18 cellular contexts compared by ENCODE assay signal in genomic region chr6:132062626-132063025, GRCh38.
DNase-seq lines count a peak whose midpoint lies in the region; ATAC-seq, FAIRE-seq and TF ChIP-seq lines count a peak whose summit lies in the region.
"Had no signal": no experiment of that assay in that cellular context is flagged by ENCODE, and none has a peak within 500 bp of the region (broad histone marks: within the 10 kb centered on the region; RNA-seq: fewer than 3 reads in every experiment).

No MANE protein-coding gene starts in this region.

- DNase-seq in Calu3 (no peak), NCI-H146 (lab: John Stamatoyannopoulos, UW) (peak; percentile 30), astrocyte (ENCODE audit: low read depth) (no peak), foreskin keratinocyte (no peak)
- no peak for DNase-seq in central memory CD4-positive, alpha-beta T cell
- DNase-seq: CD8-positive, alpha-beta memory T cell; DMS 273 treated with DMSO at 0.1 percent for 48 hours; H7; NCI-H1105 treated with DMSO at 0.1 percent for 48 hours; NCI-H2029; NCI-H526 treated with DMSO at 0.1 percent for 48 hours; NK-92 treated with Interleukin-12 subunit alpha and Interleukin-12 subunit beta, amount 100 ng/mL, for 24 hours; PC-3 had no signal

- FAIRE-seq in astrocyte (lab: Jason Lieb, UNC), result peak; percentile 95
- FAIRE-seq: HepG2 had no signal

- H3K4me1 Mint-ChIP-seq in Calu3 (ENCODE audit: low read depth, unreplicated experiment) (peaks cover 60% of the 10 kb centered on the region), astrocyte (ENCODE audit: low read depth, unreplicated experiment) (peaks cover 56% of the 10 kb centered on the region), nephron (peaks cover 50% of the 10 kb centered on the region)
- H3K4me1 Mint-ChIP-seq: CD8-positive, alpha-beta memory T cell had no signal

- no peak for ATAC-seq in GM19455 (IDR thresholded peaks at IDR 0.05; ENCODE audit: unreplicated experiment)
- no peak for ATAC-seq in foreskin keratinocyte
- no peak for ATAC-seq in HG03520 (IDR thresholded peaks at IDR 0.05; ENCODE audit: unreplicated experiment)
- ATAC-seq: HepG2, PC-3, Right ventricle myocardium inferior had no signal

- H3K79me2 ChIP-seq in astrocyte (ENCODE audit: insufficient read depth, low read length), result no peaks in the 10 kb centered on the region

- H3K36me3 ChIP-seq in astrocyte (ENCODE audit: insufficient read depth, low read length), result no peaks in the 10 kb centered on the region

- H3K36me3 Mint-ChIP-seq in Calu3 (ENCODE audit: insufficient read depth, unreplicated experiment) (peaks cover 6% of the 10 kb centered on the region), astrocyte (ENCODE audit: low read depth, unreplicated experiment) (no peaks in the 10 kb centered on the region), nephron (ENCODE audit: low read depth) (no peaks in the 10 kb centered on the region)
- H3K36me3 Mint-ChIP-seq: CD8-positive, alpha-beta memory T cell had no signal

- peak overlapping the region; percentile 73 for H3K9ac ChIP-seq in astrocyte (ENCODE audit: low read length)

- H3K4me3 ChIP-seq in astrocyte (ENCODE audit: insufficient read depth, low read depth, low read length), result no peak overlapping the region

- peak overlapping the region; percentile 65 for H3K4me2 ChIP-seq in astrocyte (ENCODE audit: low read length)

- H3K27me3 ChIP-seq in astrocyte (ENCODE audit: insufficient read depth, low read length) (no peaks in the 10 kb centered on the region), foreskin keratinocyte (no peaks in the 10 kb centered on the region)

- peaks cover 3% of the 10 kb centered on the region for H3K9me3 Mint-ChIP-seq in Calu3 (ENCODE audit: low read depth, unreplicated experiment)
- H3K9me3 Mint-ChIP-seq in astrocyte (ENCODE audit: unreplicated experiment), result no peaks in the 10 kb centered on the region
- H3K9me3 Mint-ChIP-seq in nephron, result no peaks in the 10 kb centered on the region
- H3K9me3 Mint-ChIP-seq: CD8-positive, alpha-beta memory T cell had no signal

- H2AFZ ChIP-seq in astrocyte (ENCODE audit: low read depth, low read length), result no peak overlapping the region

- H3K27me3 Mint-ChIP-seq in Calu3 (ENCODE audit: unreplicated experiment) (no peaks in the 10 kb centered on the region), astrocyte (ENCODE audit: low read depth, unreplicated experiment) (no peaks in the 10 kb centered on the region), nephron (ENCODE audit: low read depth) (peaks cover 4% of the 10 kb centered on the region)

- no peaks in the 10 kb centered on the region for H3K9me3 ChIP-seq in astrocyte (ENCODE audit: insufficient read depth, low read depth, low read length)

- TF ChIP-seq CTCF in Calu3 (IDR thresholded peaks at IDR 0.05; ENCODE audit: unreplicated experiment) (no peak), astrocyte (IDR thresholded peaks at IDR 0.05; ENCODE audit: insufficient read depth, low read depth, low read length) (no peak), nephron (IDR thresholded peaks at IDR 0.05; ENCODE audit: unreplicated experiment in 3 of 3) (no peak), foreskin keratinocyte (conservative IDR thresholded peaks at IDR 0.05) (no peak)

- CTCF ChIA-PET in Calu3 (lab: Charles Lee), result no interaction called here

- H4K20me1 ChIP-seq in astrocyte (ENCODE audit: insufficient read depth, low read length), result no peaks in the 10 kb centered on the region

- H3K27ac Mint-ChIP-seq in Calu3 (ENCODE audit: unreplicated experiment) (peak overlapping the region; percentile 45), astrocyte (ENCODE audit: unreplicated experiment) (peak overlapping the region; percentile 97), nephron (peak overlapping the region in 2 of 3 experiments; percentile 14 to 30)
- H3K27ac Mint-ChIP-seq: CD8-positive, alpha-beta memory T cell had no signal

- H3K27ac ChIP-seq in astrocyte (ENCODE audit: low read depth, low read length) (peak overlapping the region; percentile 93), foreskin keratinocyte (no peak overlapping the region)

- H3K4me3 Mint-ChIP-seq in Calu3 (ENCODE audit: low read depth, unreplicated experiment) (no peak overlapping the region), astrocyte (ENCODE audit: unreplicated experiment) (peak overlapping the region; percentile 17), nephron (no peak overlapping the region)
- H3K4me3 Mint-ChIP-seq: CD8-positive, alpha-beta memory T cell had no signal

- H3K4me1 ChIP-seq in astrocyte (ENCODE audit: insufficient read depth, low read length) (peaks cover 33% of the 10 kb centered on the region), foreskin keratinocyte (peaks cover 27% of the 10 kb centered on the region)

- intact Hi-C loops in Calu3 (cut with micrococcal nuclease; ENCODE audit: unreplicated experiment), result loop anchor here (2.0 to 10.0 kb wide), 5 partner anchors 40 to 662 kb away; no protein-coding TSS in a partner anchor

- no TSS peak for BruUV-seq in Calu3 (replicated peaks; lab: Mats Ljungman, UMichigan)

Comparison
In these comparisons a context has a peak if more than half of its experiments do, and no peak if none do; other contexts are left out.
1. H3K27ac Mint-ChIP-seq: peak in every context shown above with its lines; median percentile 97 in astrocyte; 45 in Calu3; 22 in nephron.